20 cellular contexts compared by ENCODE assay signal in genomic region chr3:188786424-188786823, GRCh38.
DNase-seq lines count a peak whose midpoint lies in the region; ATAC-seq and TF ChIP-seq lines count a peak whose summit lies in the region.
"Had no signal": no experiment of that assay in that cellular context is flagged by ENCODE, and none has a peak within 500 bp of the region (broad histone marks: within the 10 kb centered on the region; RNA-seq: fewer than 3 reads in every experiment).

No MANE protein-coding gene starts in this region.

- intact Hi-C loops in activated CD4-positive, alpha-beta T cell treated with anti-CD3 and anti-CD28 coated beads, Interleukin-2, amount 10 ng/mL, durations not matched to agents 24 days and 14 days (cut with micrococcal nuclease) = loop anchor here (5.0 kb wide), 5 partner anchors 449 to 809 kb away; no protein-coding TSS in a partner anchor

- no peak for TF ChIP-seq CTCF in LNCaP clone FGC (IDR thresholded peaks at IDR 0.05; ENCODE audit: control insufficient read depth, extremely low read depth, insufficient read depth)

- H3K4me3 Mint-ChIP-seq in activated CD4-positive, alpha-beta T cell treated with anti-CD3 and anti-CD28 coated beads, Interleukin-2, amount 10 ng/mL, durations not matched to agents 24 days and 14 days = no peak overlapping the region
- no peak overlapping the region for H3K4me3 Mint-ChIP-seq in activated T-cell treated with anti-CD3 and anti-CD28 coated beads, Interleukin-2, amount 50 U/mL, for 24 hours
- H3K4me3 Mint-ChIP-seq: B cell; CD14-positive monocyte; CD4-positive, alpha-beta T cell; CD8-positive, alpha-beta memory T cell; H9 had no signal

- no peaks in the 10 kb centered on the region for H3K27me3 Mint-ChIP-seq in activated CD4-positive, alpha-beta T cell treated with anti-CD3 and anti-CD28 coated beads, Interleukin-2, amount 10 ng/mL, durations not matched to agents 24 days and 14 days
- no peaks in the 10 kb centered on the region for H3K27me3 Mint-ChIP-seq in activated T-cell treated with anti-CD3 and anti-CD28 coated beads, Interleukin-2, amount 50 U/mL, for 24 hours
- H3K27me3 Mint-ChIP-seq: B cell; CD4-positive, alpha-beta T cell; CD8-positive, alpha-beta memory T cell had no signal

- no peaks in the 10 kb centered on the region for H3K36me3 Mint-ChIP-seq in activated CD4-positive, alpha-beta T cell treated with anti-CD3 and anti-CD28 coated beads, Interleukin-2, amount 10 ng/mL, durations not matched to agents 24 days and 14 days (ENCODE audit: low read depth)
- H3K36me3 Mint-ChIP-seq in activated T-cell treated with anti-CD3 and anti-CD28 coated beads, Interleukin-2, amount 50 U/mL, for 24 hours (ENCODE audit: low read depth) = no peaks in the 10 kb centered on the region
- H3K36me3 Mint-ChIP-seq: CD8-positive, alpha-beta memory T cell had no signal

- H3K4me3 ChIP-seq in LNCaP clone FGC (ENCODE audit: low read depth, low read length) = no peak overlapping the region
- H3K4me3 ChIP-seq: BLaER1, GM12878, GM23248 had no signal

- peak; percentile 36 for DNase-seq in activated CD4-positive, alpha-beta T cell treated with anti-CD3 and anti-CD28 coated beads, Interleukin-2, amount 10 ng/mL, durations not matched to agents 24 days and 14 days
- DNase-seq in activated CD4-positive, alpha-beta T cell treated with anti-CD3 and anti-CD28 coated beads for 48 hours = no peak
- DNase-seq in LNCaP clone FGC (ENCODE audit: low read depth) (peak; percentile 95), left lobe of liver (ENCODE audit: low spot score) (no peak), amygdala (lab: John Stamatoyannopoulos, UW) (no peak), globus pallidus (ENCODE audit: low spot score) (no peak)
- no peak for DNase-seq in activated T-cell treated with anti-CD3 and anti-CD28 coated beads, Interleukin-2, amount 50 U/mL, for 24 hours
- DNase-seq: CD4-positive, alpha-beta T cell; CD8-positive, alpha-beta memory T cell; DMS 273 treated with DMSO at 0.1 percent for 48 hours; DMS79; EL; GDM1; GM23248; H9 had no signal

- ATAC-seq in left lobe of liver = peak; percentile 71
- ATAC-seq: GM12878, HCT116 had no signal

- H3K27ac Mint-ChIP-seq in activated CD4-positive, alpha-beta T cell treated with anti-CD3 and anti-CD28 coated beads, Interleukin-2, amount 10 ng/mL, durations not matched to agents 24 days and 14 days = no peak overlapping the region
- H3K27ac Mint-ChIP-seq in activated T-cell treated with anti-CD3 and anti-CD28 coated beads, Interleukin-2, amount 50 U/mL, for 24 hours = no peak overlapping the region
- H3K27ac Mint-ChIP-seq: B cell; CD14-positive monocyte; CD4-positive, alpha-beta T cell had no signal

- no peaks in the 10 kb centered on the region for H3K9me3 Mint-ChIP-seq in activated CD4-positive, alpha-beta T cell treated with anti-CD3 and anti-CD28 coated beads, Interleukin-2, amount 10 ng/mL, durations not matched to agents 24 days and 14 days
- no peaks in the 10 kb centered on the region for H3K9me3 Mint-ChIP-seq in activated T-cell treated with anti-CD3 and anti-CD28 coated beads, Interleukin-2, amount 50 U/mL, for 24 hours
- H3K9me3 Mint-ChIP-seq: CD4-positive, alpha-beta T cell; CD8-positive, alpha-beta memory T cell; H9 had no signal

- peaks cover 10% of the 10 kb centered on the region for H3K4me1 Mint-ChIP-seq in activated CD4-positive, alpha-beta T cell treated with anti-CD3 and anti-CD28 coated beads, Interleukin-2, amount 10 ng/mL, durations not matched to agents 24 days and 14 days
- peaks cover 17% of the 10 kb centered on the region for H3K4me1 Mint-ChIP-seq in activated T-cell treated with anti-CD3 and anti-CD28 coated beads, Interleukin-2, amount 50 U/mL, for 24 hours (ENCODE audit: low read depth)
- H3K4me1 Mint-ChIP-seq: B cell, H9 had no signal

Comparison
In these comparisons a context has a peak if more than half of its experiments do, and no peak if none do; other contexts are left out.
1. DNase-seq: peak in activated CD4-positive, alpha-beta T cell treated with anti-CD3 and anti-CD28 coated beads, Interleukin-2, amount 10 ng/mL, durations not matched to agents 24 days and 14 days (single experiment) and LNCaP clone FGC (single experiment); none in activated CD4-positive, alpha-beta T cell treated with anti-CD3 and anti-CD28 coated beads for 48 hours (single experiment), left lobe of liver (single experiment), amygdala (0 of 56), activated T-cell treated with anti-CD3 and anti-CD28 coated beads, Interleukin-2, amount 50 U/mL, for 24 hours (single experiment) and globus pallidus (single experiment).